Comparison of ENCODE assay signal across 31 cellular contexts in the genomic region with DNA sequence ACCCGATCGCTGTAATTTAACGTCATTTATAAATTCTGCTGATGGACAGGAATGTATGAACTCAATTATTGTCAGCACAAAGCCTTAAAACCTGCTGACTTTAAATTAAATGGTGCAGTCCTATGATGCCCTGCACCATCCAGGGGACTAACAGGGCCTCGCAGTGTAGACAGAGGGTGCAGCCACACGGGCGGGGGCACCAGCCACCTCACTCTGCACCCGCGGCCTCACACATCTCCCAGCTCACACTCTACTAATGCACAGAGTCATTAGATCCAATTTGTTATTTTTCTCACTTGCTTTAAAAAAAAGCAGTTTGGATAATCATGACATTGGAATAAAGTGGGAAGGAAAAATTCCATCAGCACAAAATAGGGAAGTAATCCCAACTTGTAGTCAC. TPM values are rescaled to one million over a fixed set of nuclear protein-coding genes. Genes with fewer than 3 reads are reported as not detected.
"Had no signal": no experiment of that assay in that cellular context is flagged by ENCODE, and none has a peak within 500 bp of the region (broad histone marks: within the 10 kb centered on the region; RNA-seq: fewer than 3 reads in every experiment).

No MANE protein-coding gene starts in this region.

- H3K27me3 ChIP-seq: neural progenitor cell, ovary, testis, tibial artery, transverse colon, upper lobe of right lung, uterus had no signal

- H3K9me3 Mint-ChIP-seq: naive thymus-derived CD4-positive, alpha-beta T cell; natural killer cell; nephron; neural progenitor cell; stimulated activated memory B cell treated with anti-CD40 and anti-IgM and Interleukin-4, amounts not matched to agents 10 μg/mL and 1 μg/mL and 100 μg/mL, for 72 hours; stimulated activated naive CD8-positive, alpha-beta T cell treated with anti-CD3 and anti-CD28 coated beads, Interleukin-15, amount 100 ng/mL, for 72 hours; type B pancreatic cell had no signal

- H3K27me3 Mint-ChIP-seq: progenitor cell of endocrine pancreas, type B pancreatic cell had no signal

- H3K4me3 Mint-ChIP-seq: naive thymus-derived CD4-positive, alpha-beta T cell; natural killer cell; nephron; neural progenitor cell; stimulated activated memory B cell treated with anti-CD40 and anti-IgM and Interleukin-4, amounts not matched to agents 10 μg/mL and 1 μg/mL and 100 μg/mL, for 72 hours; stimulated activated naive CD8-positive, alpha-beta T cell treated with anti-CD3 and anti-CD28 coated beads, Interleukin-15, amount 100 ng/mL, for 72 hours; type B pancreatic cell had no signal

- H3K36me3 Mint-ChIP-seq: naive thymus-derived CD4-positive, alpha-beta T cell; natural killer cell; neural progenitor cell; stimulated activated memory B cell treated with anti-CD40 and anti-IgM and Interleukin-4, amounts not matched to agents 10 μg/mL and 1 μg/mL and 100 μg/mL, for 72 hours; type B pancreatic cell had no signal

- ATAC-seq: naive thymus-derived CD4-positive, alpha-beta T cell; natural killer cell; psoas muscle; sciatic nerve; stimulated activated memory B cell treated with anti-CD40 and anti-IgM and Interleukin-4, amounts not matched to agents 10 μg/mL and 1 μg/mL and 100 μg/mL, for 72 hours; stimulated activated naive CD8-positive, alpha-beta T cell treated with anti-CD3 and anti-CD28 coated beads, Interleukin-15, amount 100 ng/mL, for 72 hours; stimulated activated naive CD8-positive, alpha-beta T cell treated with anti-CD3 and anti-CD28 coated beads, Interleukin-15, Interleukin-2, amounts not matched to agents 100 U/mL and 50 U/mL, for 24 hours; upper lobe of right lung had no signal

- H3K9me3 ChIP-seq: ovary, psoas muscle, spleen, suprapubic skin, testis, tibial artery, transverse colon, upper lobe of right lung, uterus had no signal

- H3K27ac Mint-ChIP-seq: naive thymus-derived CD4-positive, alpha-beta T cell; natural killer cell; nephron; neural progenitor cell; progenitor cell of endocrine pancreas; stimulated activated memory B cell treated with anti-CD40 and anti-IgM and Interleukin-4, amounts not matched to agents 10 μg/mL and 1 μg/mL and 100 μg/mL, for 72 hours; stimulated activated naive CD8-positive, alpha-beta T cell treated with anti-CD3 and anti-CD28 coated beads, Interleukin-15, amount 100 ng/mL, for 72 hours; type B pancreatic cell had no signal

- H3K4me3 ChIP-seq: neural progenitor cell, ovary, psoas muscle, skin epidermis, smooth muscle cell, spleen, suprapubic skin, testis, tibial artery, transverse colon, upper lobe of right lung, uterus had no signal

- H3K4me1 Mint-ChIP-seq: naive thymus-derived CD4-positive, alpha-beta T cell; natural killer cell; stimulated activated memory B cell treated with anti-CD40 and anti-IgM and Interleukin-4, amounts not matched to agents 10 μg/mL and 1 μg/mL and 100 μg/mL, for 72 hours; stimulated activated naive CD8-positive, alpha-beta T cell treated with anti-CD3 and anti-CD28 coated beads, Interleukin-15, amount 100 ng/mL, for 72 hours had no signal

- H3K27ac ChIP-seq: neural progenitor cell, ovary, parathyroid adenoma, psoas muscle, skin epidermis, spleen, suprapubic skin, testis, tibial artery, transverse colon, upper lobe of right lung, uterus had no signal

- H3K4me1 ChIP-seq: neural progenitor cell, parathyroid adenoma, psoas muscle, spleen, suprapubic skin, testis, tibial artery, transverse colon, upper lobe of right lung, uterus had no signal

- DNase-seq: naive thymus-derived CD4-positive, alpha-beta T cell; natural killer cell; occipital lobe; ovary; posterior cingulate gyrus; psoas muscle; spleen; stimulated activated CD4-positive, alpha-beta T cell treated with anti-CD3 and anti-CD28 coated beads, Interleukin-12 subunit alpha, Interleukin-12 subunit beta, amount 100 ng/mL, for 4 hours; stimulated activated CD4-positive, alpha-beta T cell treated with anti-CD3 and anti-CD28 coated beads, Interleukin-1b, Interleukin-23, amount 100 ng/mL, for 48 hours; stimulated activated CD4-positive, alpha-beta T cell treated with anti-CD3 and anti-CD28 coated beads, Interleukin-4, amount 100 ng/mL, for 1 hour; stimulated activated CD4-positive, alpha-beta T cell treated with anti-CD3 and anti-CD28 coated beads, Interleukin-4, amount 100 ng/mL, for 4 hours; stimulated activated CD8-positive, alpha-beta memory T cell treated with anti-CD3 and anti-CD28 coated beads, Interleukin-4, amount 100 ng/mL, for 48 hours; stimulated activated naive CD4-positive, alpha-beta T cell; stimulated activated naive CD8-positive, alpha-beta T cell treated with anti-CD3 and anti-CD28 coated beads, Interleukin-15, amount 100 ng/mL, for 72 hours; stimulated activated naive CD8-positive, alpha-beta T cell treated with anti-CD3 and anti-CD28 coated beads, Interleukin-15, Interleukin-2, amounts not matched to agents 100 U/mL and 50 U/mL, for 24 hours; substantia nigra; testis; tibial artery; transverse colon; upper lobe of right lung; uterus had no signal

- H3K36me3 ChIP-seq: neural progenitor cell, ovary, suprapubic skin, tibial artery, transverse colon, upper lobe of right lung, uterus had no signal

RNA-seq across cellular contexts. Expression of a gene that starts 49.7 kb away (rescaled TPM):
- total RNA-seq: naive thymus-derived CD4-positive, alpha-beta T cell; natural killer cell had no signal
- polyA plus RNA-seq: naive thymus-derived CD4-positive, alpha-beta T cell had no signal
